Comparison of ENCODE assay signal across 23 cellular contexts in genomic region chr3:46912986-46913385, GRCh38. TPM values are rescaled to one million over a fixed set of nuclear protein-coding genes. Genes with fewer than 3 reads are reported as not detected.
"Had no signal": no experiment of that assay in that cellular context is flagged by ENCODE, and none has a peak within 500 bp of the region (broad histone marks: within the 10 kb centered on the region; RNA-seq: fewer than 3 reads in every experiment).

No MANE protein-coding gene starts in this region.

- H3K4me3 Mint-ChIP-seq: activated CD4-positive, alpha-beta T cell treated with anti-CD3 and anti-CD28 coated beads for 36 hours; activated CD4-positive, alpha-beta T cell treated with anti-CD3 and anti-CD28 coated beads, Interleukin-2, amount 10 ng/mL, durations not matched to agents 7 days and 5 days; activated naive CD8-positive, alpha-beta T cell treated with anti-CD3 and anti-CD28 coated beads, Interleukin-2, amount 10 ng/mL, durations not matched to agents 7 days and 5 days; activated T-cell treated with anti-CD3 and anti-CD28 coated beads, Interleukin-2, amount 50 U/mL, for 24 hours; activated T-helper 1 cell treated with anti-CD3 and anti-CD28 coated beads, Interleukin-12 subunit alpha, Interleukin-12 subunit beta, Interleukin-2, Interleukin-4 antibody, amounts not matched to agents 30 ng/mL and 10 ng/mL and 1 ng/mL, durations not matched to agents 14 hours and 24 hours and 36 hours; T-helper 2 cell treated with Interferon-gamma antibody and Interleukin-4, amounts not matched to agents 5 μg/mL and 100 μg/mL, for 36 hours; WTC11 had no signal

- H3K27me3 ChIP-seq: ascending aorta, cardiac muscle cell had no signal

- H3K27ac Mint-ChIP-seq: activated CD4-positive, alpha-beta T cell treated with anti-CD3 and anti-CD28 coated beads for 36 hours; activated naive CD8-positive, alpha-beta T cell treated with anti-CD3 and anti-CD28 coated beads, Interleukin-2, amount 10 ng/mL, durations not matched to agents 7 days and 5 days; activated T-helper 1 cell treated with anti-CD3 and anti-CD28 coated beads, Interleukin-12 subunit alpha, Interleukin-12 subunit beta, Interleukin-2, Interleukin-4 antibody, amounts not matched to agents 30 ng/mL and 10 ng/mL and 1 ng/mL, durations not matched to agents 14 hours and 24 hours and 36 hours; T-helper 2 cell treated with Interferon-gamma antibody and Interleukin-4, amounts not matched to agents 5 μg/mL and 100 μg/mL, for 36 hours; WTC11 had no signal

- DNase-seq: activated CD4-positive, alpha-beta T cell treated with anti-CD3 and anti-CD28 coated beads for 36 hours; activated CD4-positive, alpha-beta T cell treated with anti-CD3 and anti-CD28 coated beads, Interleukin-2, amount 10 ng/mL, durations not matched to agents 7 days and 5 days; activated CD4-positive, alpha-beta T cell treated with anti-CD3 and anti-CD28 coated beads, Interleukin-2, amount 50 U/mL, for 48 hours; activated effector memory CD4-positive, alpha-beta T cell treated with Interleukin-2 at 50 U/mL for 16 hours; activated naive CD4-positive, alpha-beta T cell treated with anti-CD3 and anti-CD28 coated beads, Interleukin-2, amount 50 U/mL, for 16 hours; activated T-cell treated with anti-CD3 and anti-CD28 coated beads, Interleukin-2, amount 50 U/mL, for 24 hours; MM.1S; MV-4-11; NCI-H526; PC-9; SIG-M5 had no signal

- ATAC-seq: activated CD4-positive, alpha-beta T cell treated with anti-CD3 and anti-CD28 coated beads for 36 hours; activated CD4-positive, CD25-positive, alpha-beta regulatory T cell treated with anti-CD3 and anti-CD28 coated beads, Interleukin-2, amount 50 U/mL, for 24 hours; WTC11 had no signal

- H3K27ac ChIP-seq: ascending aorta, KMS-11, PC-9 had no signal

- H3K4me1 Mint-ChIP-seq: WTC11 had no signal

- H3K27me3 Mint-ChIP-seq: activated CD4-positive, alpha-beta T cell treated with anti-CD3 and anti-CD28 coated beads for 36 hours; activated CD4-positive, alpha-beta T cell treated with anti-CD3 and anti-CD28 coated beads, Interleukin-2, amount 10 ng/mL, durations not matched to agents 7 days and 5 days; activated naive CD8-positive, alpha-beta T cell treated with anti-CD3 and anti-CD28 coated beads, Interleukin-2, amount 10 ng/mL, durations not matched to agents 7 days and 5 days; activated T-cell treated with anti-CD3 and anti-CD28 coated beads, Interleukin-2, amount 50 U/mL, for 24 hours had no signal

- H3K9me3 Mint-ChIP-seq: activated CD4-positive, alpha-beta T cell treated with anti-CD3 and anti-CD28 coated beads, Interleukin-2, amount 10 ng/mL, durations not matched to agents 7 days and 5 days; activated T-cell treated with anti-CD3 and anti-CD28 coated beads, Interleukin-2, amount 50 U/mL, for 24 hours had no signal

- H3K9me3 ChIP-seq: ascending aorta had no signal

RNA-seq across cellular contexts. Expression of gene PTH1R, which starts 35.5 kb away (rescaled TPM):
- total RNA-seq: activated CD4-positive, alpha-beta T cell treated with anti-CD3 and anti-CD28 coated beads for 36 hours; activated CD4-positive, alpha-beta T cell treated with anti-CD3 and anti-CD28 coated beads, Interleukin-2, amount 10 ng/mL, durations not matched to agents 7 days and 5 days; activated naive CD8-positive, alpha-beta T cell treated with anti-CD3 and anti-CD28 coated beads, Interleukin-2, amount 10 ng/mL, durations not matched to agents 7 days and 5 days; activated T-helper 1 cell treated with anti-CD3 and anti-CD28 coated beads, Interleukin-12 subunit alpha, Interleukin-12 subunit beta, Interleukin-2, Interleukin-4 antibody, amounts not matched to agents 30 ng/mL and 10 ng/mL and 1 ng/mL, durations not matched to agents 14 hours and 24 hours and 36 hours; OCI-LY7; PC-9; SK-MEL-5; T-helper 1 cell treated with Interleukin-12 subunit alpha and Interleukin-12 subunit beta and Interleukin-4 antibody, amounts not matched to agents 30 ng/mL and 1 ng/mL, for 36 hours had no signal

RNA-seq across cellular contexts. Expression of gene MYL3, which starts 49.7 kb away (rescaled TPM):
- total RNA-seq: activated CD4-positive, alpha-beta T cell treated with anti-CD3 and anti-CD28 coated beads for 36 hours; activated CD4-positive, alpha-beta T cell treated with anti-CD3 and anti-CD28 coated beads, Interleukin-2, amount 10 ng/mL, durations not matched to agents 7 days and 5 days; activated naive CD8-positive, alpha-beta T cell treated with anti-CD3 and anti-CD28 coated beads, Interleukin-2, amount 10 ng/mL, durations not matched to agents 7 days and 5 days; activated T-helper 1 cell treated with anti-CD3 and anti-CD28 coated beads, Interleukin-12 subunit alpha, Interleukin-12 subunit beta, Interleukin-2, Interleukin-4 antibody, amounts not matched to agents 30 ng/mL and 10 ng/mL and 1 ng/mL, durations not matched to agents 14 hours and 24 hours and 36 hours; LHCN-M2; OCI-LY7; PC-9; SK-MEL-5; T-helper 1 cell treated with Interleukin-12 subunit alpha and Interleukin-12 subunit beta and Interleukin-4 antibody, amounts not matched to agents 30 ng/mL and 1 ng/mL, for 36 hours had no signal
